39 cellular contexts compared by ENCODE assay signal in genomic region chr9:14744768-14745167, GRCh38. TPM values are rescaled to one million over a fixed set of nuclear protein-coding genes. Genes with fewer than 3 reads are reported as not detected.
"Had no signal": no experiment of that assay in that cellular context is flagged by ENCODE, and none has a peak within 500 bp of the region (broad histone marks: within the 10 kb centered on the region; RNA-seq: fewer than 3 reads in every experiment).

No MANE protein-coding gene starts in this region.

- H3K36me3 ChIP-seq: adrenal gland had no signal

- H3K36me3 Mint-ChIP-seq: activated CD4-positive, alpha-beta memory T cell treated with anti-CD3 and anti-CD28 coated beads for 36 hours; activated naive CD4-positive, alpha-beta T cell treated with anti-CD3 and anti-CD28 coated beads, Interleukin-2, amount 50 U/mL, for 72 hours; activated naive CD8-positive, alpha-beta T cell treated with anti-CD3 and anti-CD28 coated beads for 36 hours had no signal

- H3K27ac ChIP-seq: adrenal gland, cardiac muscle cell, VCaP had no signal

- H3K27me3 Mint-ChIP-seq: brain had no signal

- H3K4me1 Mint-ChIP-seq: activated B cell treated with CpG ODN at 0.5 μM for 24 hours; activated CD4-positive, alpha-beta T cell treated with anti-CD3 and anti-CD28 coated beads, Interleukin-2, amount 10 ng/mL, durations not matched to agents 24 days and 14 days; activated T-helper 17 cell treated with anti-CD3 and anti-CD28 coated beads, Interleukin-2, amount 50 U/mL, for 72 hours; central memory CD8-positive, alpha-beta T cell had no signal

- H3K4me3 Mint-ChIP-seq: activated B cell treated with CpG ODN at 0.5 μM for 24 hours; activated CD4-positive, alpha-beta memory T cell treated with anti-CD3 and anti-CD28 coated beads for 36 hours; activated CD4-positive, alpha-beta T cell treated with anti-CD3 and anti-CD28 coated beads, Interleukin-2, amount 10 ng/mL, durations not matched to agents 24 days and 14 days; activated CD8-positive, alpha-beta T cell treated with anti-CD3 and anti-CD28 coated beads for 36 hours; activated naive CD4-positive, alpha-beta T cell treated with anti-CD3 and anti-CD28 coated beads for 36 hours; activated naive CD8-positive, alpha-beta T cell treated with anti-CD3 and anti-CD28 coated beads for 36 hours; activated T-cell treated with anti-CD3 and anti-CD28 coated beads, Interleukin-2, amount 50 U/mL, for 4 hours; activated T-cell treated with anti-CD3 and anti-CD28 coated beads, Interleukin-2, amount 50 U/mL, for 72 hours; activated T-helper 1 cell treated with anti-CD3 and anti-CD28 coated beads, Interleukin-12 subunit alpha, Interleukin-12 subunit beta, Interleukin-2, Interleukin-4 antibody, amounts not matched to agents 30 ng/mL and 10 ng/mL and 1 ng/mL, durations not matched to agents 14 hours and 24 hours and 36 hours; activated T-helper 17 cell treated with anti-CD3 and anti-CD28 coated beads, Interleukin-2, amount 50 U/mL, for 72 hours; brain; central memory CD8-positive, alpha-beta T cell; T-helper 17 cell had no signal

- H3K27me3 ChIP-seq: adrenal gland, cardiac muscle cell had no signal

- H3K9me3 ChIP-seq: adrenal gland had no signal

- FAIRE-seq: bronchial epithelial cell, TTC549 had no signal

- H3K9me3 Mint-ChIP-seq: activated B cell treated with CpG ODN at 0.5 μM for 24 hours; activated CD4-positive, alpha-beta T cell treated with anti-CD3 and anti-CD28 coated beads, Interleukin-2, amount 10 ng/mL, durations not matched to agents 24 days and 14 days; activated naive CD8-positive, alpha-beta T cell treated with anti-CD3 and anti-CD28 coated beads for 36 hours; activated T-cell treated with anti-CD3 and anti-CD28 coated beads, Interleukin-2, amount 50 U/mL, for 4 hours; activated T-helper 1 cell treated with anti-CD3 and anti-CD28 coated beads, Interleukin-12 subunit alpha, Interleukin-12 subunit beta, Interleukin-2, Interleukin-4 antibody, amounts not matched to agents 30 ng/mL and 10 ng/mL and 1 ng/mL, durations not matched to agents 14 hours and 24 hours and 36 hours had no signal

- H3K27ac Mint-ChIP-seq: activated B cell treated with CpG ODN at 0.5 μM for 24 hours; activated CD4-positive, alpha-beta memory T cell treated with anti-CD3 and anti-CD28 coated beads for 36 hours; activated CD4-positive, alpha-beta T cell treated with anti-CD3 and anti-CD28 coated beads, Interleukin-2, amount 10 ng/mL, durations not matched to agents 24 days and 14 days; activated CD8-positive, alpha-beta T cell treated with anti-CD3 and anti-CD28 coated beads for 36 hours; activated naive CD4-positive, alpha-beta T cell treated with anti-CD3 and anti-CD28 coated beads for 36 hours; activated naive CD4-positive, alpha-beta T cell treated with anti-CD3 and anti-CD28 coated beads, Interleukin-2, amount 50 U/mL, for 72 hours; activated naive CD8-positive, alpha-beta T cell treated with anti-CD3 and anti-CD28 coated beads for 36 hours; activated T-cell treated with anti-CD3 and anti-CD28 coated beads, Interleukin-2, amount 50 U/mL, for 72 hours; activated T-helper 1 cell treated with anti-CD3 and anti-CD28 coated beads, Interleukin-12 subunit alpha, Interleukin-12 subunit beta, Interleukin-2, Interleukin-4 antibody, amounts not matched to agents 30 ng/mL and 10 ng/mL and 1 ng/mL, durations not matched to agents 14 hours and 24 hours and 36 hours; activated T-helper 17 cell treated with anti-CD3 and anti-CD28 coated beads, Interleukin-2, amount 50 U/mL, for 72 hours; brain; T-helper 17 cell had no signal

- DNase-seq: activated B cell treated with CpG ODN at 0.5 μM for 24 hours; activated CD4-positive, alpha-beta memory T cell treated with anti-CD3 and anti-CD28 coated beads for 36 hours; activated CD4-positive, alpha-beta T cell treated with anti-CD3 and anti-CD28 coated beads for 4 hours; activated CD4-positive, alpha-beta T cell treated with anti-CD3 and anti-CD28 coated beads, Interleukin-2, amount 10 ng/mL, durations not matched to agents 24 days and 14 days; activated CD4-positive, alpha-beta T cell treated with anti-CD3 and anti-CD28 coated beads, Interleukin-2, amount 50 U/mL, for 1 hour; activated CD4-positive, alpha-beta T cell treated with anti-CD3 and anti-CD28 coated beads, Interleukin-2, amount 50 U/mL, for 4 hours; activated CD4-positive, CD25-positive, alpha-beta regulatory T cell treated with anti-CD3 and anti-CD28 coated beads, Interleukin-2, amount 50 U/mL, for 72 hours; activated CD8-positive, alpha-beta memory T cell treated with anti-CD3 and anti-CD28 coated beads, Interleukin-2, amount 50 U/mL, for 4 hours; activated CD8-positive, alpha-beta T cell treated with anti-CD3 and anti-CD28 coated beads for 36 hours; activated effector memory CD4-positive, alpha-beta T cell treated with anti-CD3 and anti-CD28 coated beads, Interleukin-2, amount 50 U/mL, for 16 hours; activated gamma-delta T cell treated with Interleukin-2 at 50 U/mL for 16 hours; activated naive CD4-positive, alpha-beta T cell; activated naive CD4-positive, alpha-beta T cell treated with anti-CD3 and anti-CD28 coated beads for 36 hours; activated naive CD4-positive, alpha-beta T cell treated with anti-CD3 and anti-CD28 coated beads, Interleukin-2, amount 50 U/mL, for 16 hours; activated naive CD8-positive, alpha-beta T cell treated with anti-CD3 and anti-CD28 coated beads for 36 hours; activated T-cell treated with anti-CD3 and anti-CD28 coated beads for 4 hours; activated T-cell treated with anti-CD3 and anti-CD28 coated beads, Interleukin-2, amount 50 U/mL, for 1 hour; activated T-cell treated with anti-CD3 and anti-CD28 coated beads, Interleukin-2, amount 50 U/mL, for 4 hours; activated T-cell treated with anti-CD3 and anti-CD28 coated beads, Interleukin-2, amount 50 U/mL, for 72 hours; adrenal gland; amniotic stem cell; aorta; caudate nucleus; cerebellar nuclear complex; T-helper 17 cell; T-helper 9 cell had no signal

- H3K4me3 ChIP-seq: adrenal gland, cardiac muscle cell had no signal

- H3K4me1 ChIP-seq: adrenal gland had no signal

- ATAC-seq: activated CD8-positive, alpha-beta T cell treated with anti-CD3 and anti-CD28 coated beads for 36 hours; activated naive CD4-positive, alpha-beta T cell treated with anti-CD3 and anti-CD28 coated beads, Interleukin-2, amount 50 U/mL, for 72 hours; activated T-cell treated with anti-CD3 and anti-CD28 coated beads, Interleukin-2, amount 50 U/mL, for 4 hours; activated T-cell treated with anti-CD3 and anti-CD28 coated beads, Interleukin-2, amount 50 U/mL, for 72 hours; activated T-helper 17 cell treated with anti-CD3 and anti-CD28 coated beads, Interleukin-2, amount 50 U/mL, for 72 hours; T-helper 17 cell had no signal

RNA-seq across cellular contexts. Expression of gene CER1, which starts 22.2 kb away (rescaled TPM):
- total RNA-seq: activated B cell treated with CpG ODN at 0.5 μM for 24 hours; activated CD4-positive, alpha-beta memory T cell treated with anti-CD3 and anti-CD28 coated beads for 36 hours; activated CD4-positive, alpha-beta T cell treated with anti-CD3 and anti-CD28 coated beads, Interleukin-2, amount 10 ng/mL, durations not matched to agents 24 days and 14 days; activated CD8-positive, alpha-beta memory T cell treated with anti-CD3 and anti-CD28 coated beads for 36 hours; activated CD8-positive, alpha-beta T cell treated with anti-CD3 and anti-CD28 coated beads for 36 hours; activated naive CD4-positive, alpha-beta T cell treated with anti-CD3 and anti-CD28 coated beads for 36 hours; activated naive CD4-positive, alpha-beta T cell treated with anti-CD3 and anti-CD28 coated beads, Interleukin-2, amount 50 U/mL, for 72 hours; activated naive CD8-positive, alpha-beta T cell treated with anti-CD3 and anti-CD28 coated beads for 36 hours; activated T-cell treated with anti-CD3 and anti-CD28 coated beads, Interleukin-2, amount 50 U/mL, for 4 hours; activated T-cell treated with anti-CD3 and anti-CD28 coated beads, Interleukin-2, amount 50 U/mL, for 72 hours; activated T-helper 1 cell treated with anti-CD3 and anti-CD28 coated beads, Interleukin-12 subunit alpha, Interleukin-12 subunit beta, Interleukin-2, Interleukin-4 antibody, amounts not matched to agents 30 ng/mL and 10 ng/mL and 1 ng/mL, durations not matched to agents 14 hours and 24 hours and 36 hours; activated T-helper 17 cell treated with anti-CD3 and anti-CD28 coated beads, Interleukin-2, amount 50 U/mL, for 72 hours; adrenal gland; bronchial epithelial cell; chondrocyte; T-helper 1 cell treated with Interleukin-12 subunit alpha and Interleukin-12 subunit beta and Interleukin-4 antibody, amounts not matched to agents 30 ng/mL and 1 ng/mL, for 36 hours; T-helper 17 cell; T-helper 2 cell treated with Interferon-gamma antibody and Interleukin-4, amounts not matched to agents 100 ng/mL and 5 ng/mL, for 36 hours had no signal
- polyA plus RNA-seq: adrenal gland, aorta had no signal
